In genomic region chr11:64920124-64920523, GRCh38 we compare ENCODE assay signal across 1 cellular context.
TF ChIP-seq lines count a peak whose summit lies in the region.

No MANE protein-coding gene starts in this region.

TF ChIP-seq in K562, 482 proteins besides CTCF, POLR2A, EP300 and RAD21:
- TF ChIP-seq HMGN3 (IDR thresholded peaks at IDR 0.05; ENCODE audit: borderline replicate concordance, extremely low read depth, insufficient read length, low read depth, low read length) (no peak), DIDO1 (tag; IDR thresholded peaks at IDR 0.05; ENCODE audit: low read depth) (no peak), PTTG1 (tag; IDR thresholded peaks at IDR 0.05; ENCODE audit: low read depth) (no peak), CEBPB (tag; IDR thresholded peaks at IDR 0.05) (no peak), HDAC1 (IDR thresholded peaks at IDR 0.05) (no peak), GTF2F1 (IDR thresholded peaks at IDR 0.05; ENCODE audit: low read depth, low read length) (no peak), POLR2H (tag; IDR thresholded peaks at IDR 0.05; ENCODE audit: low read depth) (no peak), ZNF408 (CRISPR knock-in tag; IDR thresholded peaks at IDR 0.05; ENCODE audit: low read depth) (no peak), ZBTB9 (CRISPR knock-in tag; IDR thresholded peaks at IDR 0.05) (no peak), CREB1 (IDR thresholded peaks at IDR 0.05) (no peak), CREB1 (CRISPR knock-in tag; IDR thresholded peaks at IDR 0.05) (no peak), ETV1 (tag; conservative IDR thresholded peaks at IDR 0.05; ENCODE audit: low read depth) (no peak), ZNF232 (CRISPR knock-in tag; IDR thresholded peaks at IDR 0.05) (no peak), CHD2 (IDR thresholded peaks at IDR 0.05; ENCODE audit: low read depth, low read length) (no peak), L3MBTL2 (IDR thresholded peaks at IDR 0.05) (no peak), PCBP1 (IDR thresholded peaks at IDR 0.05; ENCODE audit: low read depth, low read length, poor library complexity, severe bottlenecking) (no peak), SMC3 (conservative IDR thresholded peaks at IDR 0.05; ENCODE audit: insufficient read depth, low read depth, low read length) (no peak), SIN3B (IDR thresholded peaks at IDR 0.05; ENCODE audit: low read depth) (no peak), ZNF212 (CRISPR knock-in tag; IDR thresholded peaks at IDR 0.05) (no peak)
- TF ChIP-seq, protein P1, sequence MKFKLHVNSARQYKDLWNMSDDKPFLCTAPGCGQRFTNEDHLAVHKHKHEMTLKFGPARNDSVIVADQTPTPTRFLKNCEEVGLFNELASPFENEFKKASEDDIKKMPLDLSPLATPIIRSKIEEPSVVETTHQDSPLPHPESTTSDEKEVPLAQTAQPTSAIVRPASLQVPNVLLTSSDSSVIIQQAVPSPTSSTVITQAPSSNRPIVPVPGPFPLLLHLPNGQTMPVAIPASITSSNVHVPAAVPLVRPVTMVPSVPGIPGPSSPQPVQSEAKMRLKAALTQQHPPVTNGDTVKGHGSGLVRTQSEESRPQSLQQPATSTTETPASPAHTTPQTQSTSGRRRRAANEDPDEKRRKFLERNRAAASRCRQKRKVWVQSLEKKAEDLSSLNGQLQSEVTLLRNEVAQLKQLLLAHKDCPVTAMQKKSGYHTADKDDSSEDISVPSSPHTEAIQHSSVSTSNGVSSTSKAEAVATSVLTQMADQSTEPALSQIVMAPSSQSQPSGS (CRISPR knock-in tag; IDR thresholded peaks at IDR 0.05), result no peak
TF ChIP-seq in K562: peak in this region for 0.
